Comparison of ENCODE assay signal across 18 cellular contexts in genomic region chr12:18810537-18811253, GRCh38.
"Had no signal": no experiment of that assay in that cellular context is flagged by ENCODE, and none has a peak within 500 bp of the region (broad histone marks: within the 10 kb centered on the region; RNA-seq: fewer than 3 reads in every experiment).

No MANE protein-coding gene starts in this region.

- H3K9me3 ChIP-seq: ascending aorta, esophagus muscularis mucosa, gastrocnemius medialis, lower lobe of right lung, suprapubic skin had no signal

- ATAC-seq: activated CD4-positive, alpha-beta T cell treated with anti-CD3 and anti-CD28 coated beads for 36 hours; activated CD8-positive, alpha-beta T cell treated with anti-CD3 and anti-CD28 coated beads for 36 hours; activated T-cell treated with anti-CD3 and anti-CD28 coated beads, Interleukin-2, amount 50 U/mL, for 72 hours; gastrocnemius medialis; lower lobe of right lung; natural killer cell; sciatic nerve; stimulated activated naive CD8-positive, alpha-beta T cell treated with anti-CD3 and anti-CD28 coated beads, Interleukin-15, Interleukin-2, amounts not matched to agents 100 U/mL and 50 U/mL, for 24 hours had no signal

- H3K36me3 ChIP-seq: ascending aorta, esophagus muscularis mucosa, gastrocnemius medialis, lower lobe of right lung, suprapubic skin, WERI-Rb-1 had no signal

- DNase-seq: activated CD4-positive, alpha-beta T cell treated with anti-CD3 and anti-CD28 coated beads for 36 hours; activated CD8-positive, alpha-beta memory T cell treated with anti-CD3 and anti-CD28 coated beads, Interleukin-2, amount 50 U/mL, for 4 hours; activated CD8-positive, alpha-beta T cell treated with anti-CD3 and anti-CD28 coated beads for 36 hours; activated naive CD8-positive, alpha-beta T cell treated with anti-CD3 and anti-CD28 coated beads, Interleukin-2, amount 10 ng/mL, durations not matched to agents 7 days and 5 days; activated T-cell treated with anti-CD3 and anti-CD28 coated beads, Interleukin-2, amount 50 U/mL, for 72 hours; gastrocnemius medialis; lower lobe of right lung; natural killer cell; stimulated activated CD4-positive, alpha-beta T cell treated with anti-CD3 and anti-CD28 coated beads, Interleukin-12 subunit alpha, Interleukin-12 subunit beta, amount 100 ng/mL, for 4 hours; stimulated activated naive CD8-positive, alpha-beta T cell treated with anti-CD3 and anti-CD28 coated beads, Interleukin-15, Interleukin-2, amounts not matched to agents 100 U/mL and 50 U/mL, for 24 hours; T-helper 9 cell; WERI-Rb-1 had no signal

- H3K4me3 ChIP-seq: ascending aorta, esophagus muscularis mucosa, gastrocnemius medialis, lower lobe of right lung, suprapubic skin had no signal

- H3K4me1 ChIP-seq: ascending aorta, gastrocnemius medialis, lower lobe of right lung, suprapubic skin had no signal

- H3K27me3 ChIP-seq: ascending aorta, esophagus muscularis mucosa, gastrocnemius medialis, suprapubic skin had no signal

- FAIRE-seq: bronchial epithelial cell, colon had no signal
